In the genomic region with DNA sequence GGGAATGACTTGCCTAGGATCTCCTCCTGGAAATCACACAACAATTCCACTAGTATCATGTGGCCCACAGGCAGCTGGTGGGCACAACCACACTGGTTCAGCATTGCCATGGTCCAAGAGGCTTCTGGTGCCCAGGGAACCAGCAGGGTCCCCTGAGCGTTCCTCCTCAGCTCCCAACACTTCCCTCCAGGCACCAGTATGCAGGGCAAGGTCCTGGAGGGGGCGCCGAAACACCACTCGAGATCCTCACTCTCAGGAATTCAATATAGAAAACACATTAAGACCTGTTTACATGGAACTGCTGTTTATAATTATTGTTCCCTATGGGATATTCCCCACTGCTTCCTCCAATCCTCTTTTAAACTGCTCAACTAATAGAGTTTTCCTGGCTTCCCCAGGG, we compare ENCODE assay signal across 24 cellular contexts.
DNase-seq lines count a peak whose midpoint lies in the region; ATAC-seq and TF ChIP-seq lines count a peak whose summit lies in the region.
"Had no signal": no experiment of that assay in that cellular context is flagged by ENCODE, and none has a peak within 500 bp of the region (broad histone marks: within the 10 kb centered on the region; RNA-seq: fewer than 3 reads in every experiment).

No MANE protein-coding gene starts in this region.

- no peaks in the 10 kb centered on the region for H3K9me3 Mint-ChIP-seq in H9
- H3K9me3 Mint-ChIP-seq: activated T-cell treated with anti-CD3 and anti-CD28 coated beads, Interleukin-2, amount 50 U/mL, for 24 hours; stimulated activated naive CD8-positive, alpha-beta T cell treated with anti-CD3 and anti-CD28 coated beads, Interleukin-15, amount 100 ng/mL, for 72 hours; T-helper 1 cell treated with Interleukin-12 subunit alpha and Interleukin-12 subunit beta and Interleukin-4 antibody, amounts not matched to agents 30 μg/mL and 1 μg/mL, for 36 hours had no signal

- H3K36me3 ChIP-seq in DND-41 (ENCODE audit: insufficient read depth, low read length) (no peaks in the 10 kb centered on the region), WERI-Rb-1 (no peaks in the 10 kb centered on the region)
- H3K36me3 ChIP-seq: brain microvascular endothelial cell, esophagus muscularis mucosa, gastroesophageal sphincter, SJSA1, thyroid gland had no signal

- H4K91ac ChIP-seq in H9 (ENCODE audit: insufficient read length, low read depth, low read length), result no peak overlapping the region

- H3K4ac ChIP-seq in H9 (ENCODE audit: low read depth, low read length), result no peak overlapping the region

- no peaks in the 10 kb centered on the region for H3K36me3 Mint-ChIP-seq in H9 (ENCODE audit: insufficient read depth in 1 of 3, low read depth in 3 of 3)

- H3K9ac ChIP-seq in DND-41 (ENCODE audit: low read depth, low read length), result no peak overlapping the region
- H3K9ac ChIP-seq in H9 (ENCODE audit: extremely low read depth, insufficient read length, low read length), result no peak overlapping the region
- H3K9ac ChIP-seq: GM23248 had no signal

- H3K79me2 ChIP-seq in DND-41 (ENCODE audit: insufficient read depth, low read length) (no peaks in the 10 kb centered on the region), H9 (ENCODE audit: insufficient read depth, low read length) (no peaks in the 10 kb centered on the region)

- no peak overlapping the region for H3K18ac ChIP-seq in H9 (ENCODE audit: insufficient read length, low read depth, low read length)

- H3K4me3 ChIP-seq in DND-41 (ENCODE audit: low read depth in 1 of 2, low read length in 2 of 2), result no peak overlapping the region
- no peak overlapping the region for H3K4me3 ChIP-seq in WERI-Rb-1 (ENCODE audit: low read depth, low read length)
- H3K4me3 ChIP-seq: esophagus muscularis mucosa, gastroesophageal sphincter, GM23248, SJSA1, thyroid gland had no signal

- no peak overlapping the region for H2BK20ac ChIP-seq in H9 (ENCODE audit: low read depth, low read length, poor library complexity, severe bottlenecking)

- no CpG with 5 or more reads among the region's 4 CpGs for WGBS in H9 (ENCODE audit: extremely low coverage, insufficient read length, low lambda C conversion rate)

- no peak overlapping the region for H2BK12ac ChIP-seq in H9 (ENCODE audit: insufficient read length, low read depth, low read length)

- no peak overlapping the region; a peak in 1 of 7 replicates for H3K27ac Mint-ChIP-seq in H9
- H3K27ac Mint-ChIP-seq: activated T-cell treated with anti-CD3 and anti-CD28 coated beads, Interleukin-2, amount 50 U/mL, for 24 hours; effector memory CD8-positive, alpha-beta T cell; stimulated activated naive CD8-positive, alpha-beta T cell treated with anti-CD3 and anti-CD28 coated beads, Interleukin-15, amount 100 ng/mL, for 72 hours; T-helper 1 cell treated with Interleukin-12 subunit alpha and Interleukin-12 subunit beta and Interleukin-4 antibody, amounts not matched to agents 30 μg/mL and 1 μg/mL, for 36 hours had no signal

- no peak overlapping the region for H4K8ac ChIP-seq in H9 (replicated peaks; ENCODE audit: insufficient read length, low read depth, low read length)

- no peak overlapping the region for H3K14ac ChIP-seq in H9 (ENCODE audit: insufficient read depth, low read length)

- H3K4me1 ChIP-seq in DND-41 (ENCODE audit: insufficient read depth, low read length), result no peaks in the 10 kb centered on the region
- peaks cover 2% of the 10 kb centered on the region; the same call in 1 of the 2 replicates for H3K4me1 ChIP-seq in H9 (ENCODE audit: insufficient read depth, low read length)
- H3K4me1 ChIP-seq: esophagus muscularis mucosa, gastroesophageal sphincter, SJSA1, thyroid gland had no signal

- H3K27ac ChIP-seq in DND-41 (ENCODE audit: low read length), result no peak overlapping the region
- no peak overlapping the region for H3K27ac ChIP-seq in H9 (ENCODE audit: insufficient read length, low read depth, low read length)
- H3K27ac ChIP-seq in WERI-Rb-1, result no peak overlapping the region
- H3K27ac ChIP-seq: brain microvascular endothelial cell, esophagus muscularis mucosa, gastroesophageal sphincter, GM23248, SJSA1, thyroid gland had no signal

- H2AFZ ChIP-seq in DND-41 (ENCODE audit: low read depth, low read length), result no peak overlapping the region
- H2AFZ ChIP-seq in H9 (ENCODE audit: low read length), result no peak overlapping the region
- H2AFZ ChIP-seq: GM23248 had no signal

- H4K5ac ChIP-seq in H9 (ENCODE audit: insufficient read length, low read depth, low read length), result no peak overlapping the region

- H3K4me2 ChIP-seq in DND-41 (ENCODE audit: insufficient read depth, low read length) (no peak overlapping the region), H9 (ENCODE audit: insufficient read depth, insufficient read length, low read length) (no peak overlapping the region)

- H3T11ph ChIP-seq in H9 (ENCODE audit: low read length), result no peak overlapping the region

- no peak overlapping the region for H2BK120ac ChIP-seq in H9 (ENCODE audit: low read depth, low read length, poor library complexity, severe bottlenecking)

- H3K23ac ChIP-seq in H9 (ENCODE audit: insufficient read length, low read depth, low read length), result no peak overlapping the region

- H3K9me3 ChIP-seq in DND-41 (ENCODE audit: insufficient read depth, low read length, severe bottlenecking) (no peaks in the 10 kb centered on the region), H9 (ENCODE audit: control insufficient read depth, low read depth, low read length) (no peaks in the 10 kb centered on the region), WERI-Rb-1 (ENCODE audit: severe bottlenecking) (no peaks in the 10 kb centered on the region)
- H3K9me3 ChIP-seq: esophagus muscularis mucosa, gastroesophageal sphincter, SJSA1, thyroid gland had no signal

- peaks cover 29% of the 10 kb centered on the region for H3K27me3 Mint-ChIP-seq in H9 (ENCODE audit: low read depth)

- no peak overlapping the region for H2BK15ac ChIP-seq in H9 (ENCODE audit: low read depth, low read length)

- H4K20me1 ChIP-seq in DND-41 (ENCODE audit: insufficient read depth, low read length), result no peaks in the 10 kb centered on the region; the same call in 1 of the 2 replicates
- no peaks in the 10 kb centered on the region for H4K20me1 ChIP-seq in H9 (ENCODE audit: control insufficient read depth, insufficient read depth, insufficient read length)

- no peak for DNase-seq in DND-41
- DNase-seq in H9, result peak; percentile 64
- DNase-seq in WERI-Rb-1, result peak; percentile 11
- DNase-seq in islet precursor cell, result peak; percentile 59
- no peak for DNase-seq in NCI-H187 (lab: John Stamatoyannopoulos, UW)
- DNase-seq in NOMO-1 treated with dmso at 0.1 percent for 144 hours (lab: John Stamatoyannopoulos, UW; ENCODE audit: unreplicated experiment), result no peak
- DNase-seq in activated CD4-positive, alpha-beta T cell treated with anti-CD3 and anti-CD28 coated beads for 1 hour, result no peak
- DNase-seq: activated CD4-positive, alpha-beta T cell treated with anti-CD3 and anti-CD28 coated beads for 48 hours; activated naive CD4-positive, alpha-beta T cell; activated T-cell treated with anti-CD3 and anti-CD28 coated beads, Interleukin-2, amount 50 U/mL, for 24 hours; brain microvascular endothelial cell; effector memory CD8-positive, alpha-beta T cell; GF-D8; GM23248; Kasumi-1; kidney glomerular epithelial cell; NCI-H187 treated with DMSO at 0.1 percent for 48 hours; NCI-H345; stimulated activated naive CD8-positive, alpha-beta T cell treated with anti-CD3 and anti-CD28 coated beads, Interleukin-15, amount 100 ng/mL, for 72 hours; thyroid gland had no signal

- no peak overlapping the region for H3K56ac ChIP-seq in H9 (ENCODE audit: insufficient read length, low read depth, low read length)

- no peaks in the 10 kb centered on the region for H3K79me1 ChIP-seq in H9 (ENCODE audit: insufficient read depth, low read depth, low read length, poor library complexity, severe bottlenecking)

- no peak overlapping the region for H2BK5ac ChIP-seq in H9 (ENCODE audit: insufficient read length, low read length)

- H3K23me2 ChIP-seq in H9 (ENCODE audit: insufficient read length, low read depth, low read length, poor library complexity, severe bottlenecking), result no peaks in the 10 kb centered on the region

- H2AK5ac ChIP-seq in H9 (ENCODE audit: insufficient read length, low read length), result no peak overlapping the region

- H3K4me1 Mint-ChIP-seq in H9, result peaks cover 16 to 28% of the 10 kb centered on the region in 2 experiments
- H3K4me1 Mint-ChIP-seq: stimulated activated naive CD8-positive, alpha-beta T cell treated with anti-CD3 and anti-CD28 coated beads, Interleukin-15, amount 100 ng/mL, for 72 hours had no signal

- TF ChIP-seq CTCF in DND-41 (IDR thresholded peaks at IDR 0.05; ENCODE audit: borderline replicate concordance, extremely low read depth, low read length, poor library complexity, severe bottlenecking) (peak; percentile 25), H9 (conservative IDR thresholded peaks at IDR 0.05) (peak; percentile 79), WERI-Rb-1 (IDR thresholded peaks at IDR 0.05; ENCODE audit: low read depth, low read length) (peak; percentile 26; the same call in 1 of the 2 replicates)

- H3K4me3 Mint-ChIP-seq in H9, result no peak overlapping the region
- H3K4me3 Mint-ChIP-seq: activated T-cell treated with anti-CD3 and anti-CD28 coated beads, Interleukin-2, amount 50 U/mL, for 24 hours; effector memory CD8-positive, alpha-beta T cell; stimulated activated naive CD8-positive, alpha-beta T cell treated with anti-CD3 and anti-CD28 coated beads, Interleukin-15, amount 100 ng/mL, for 72 hours; T-helper 1 cell treated with Interleukin-12 subunit alpha and Interleukin-12 subunit beta and Interleukin-4 antibody, amounts not matched to agents 30 μg/mL and 1 μg/mL, for 36 hours had no signal

- H3K27me3 ChIP-seq in DND-41 (ENCODE audit: insufficient read depth, low read length, poor library complexity) (peaks cover 20% of the 10 kb centered on the region), H9 (ENCODE audit: insufficient read depth, low read length) (no peaks in the 10 kb centered on the region), WERI-Rb-1 (ENCODE audit: insufficient read depth, low read depth, severe bottlenecking) (peaks cover 66% of the 10 kb centered on the region)
- H3K27me3 ChIP-seq: brain microvascular endothelial cell, thyroid gland had no signal

- ATAC-seq in DND-41 (ENCODE audit: insufficient read depth, low read depth), result no peak
- ATAC-seq: effector memory CD8-positive, alpha-beta T cell; gastroesophageal sphincter; stimulated activated naive CD8-positive, alpha-beta T cell treated with anti-CD3 and anti-CD28 coated beads, Interleukin-15, amount 100 ng/mL, for 72 hours had no signal

Comparison
In these comparisons a context has a peak if more than half of its experiments do, and no peak if none do; other contexts are left out.
1. DNase-seq: peak in H9 (single experiment), WERI-Rb-1 (single experiment) and islet precursor cell (single experiment); none in DND-41 (single experiment), NCI-H187 (0 of 2), NOMO-1 treated with dmso at 0.1 percent for 144 hours (single experiment) and activated CD4-positive, alpha-beta T cell treated with anti-CD3 and anti-CD28 coated beads for 1 hour (single experiment).
2. CTCF ChIP-seq: peak in every context shown above with its lines; median percentile 79 in H9; 26 in WERI-Rb-1; 25 in DND-41.